ENCODE assay signal across 8 cellular contexts in genomic region chr12:13101854-13102375, GRCh38. TPM values are rescaled to one million over a fixed set of nuclear protein-coding genes. Genes with fewer than 3 reads are reported as not detected.
DNase-seq lines count a peak whose midpoint lies in the region; ATAC-seq, FAIRE-seq and TF ChIP-seq lines count a peak whose summit lies in the region.

No MANE protein-coding gene starts in this region.

- H3K79me2 ChIP-seq in OCI-LY7 (ENCODE audit: insufficient read depth, low read depth, low read length) (no peaks in the 10 kb centered on the region), K562 (ENCODE audit: control insufficient read depth, insufficient read depth, low read length) (no peaks in the 10 kb centered on the region)

- TF ChIP-seq CTCF in OCI-LY7 (conservative IDR thresholded peaks at IDR 0.05; ENCODE audit: low read length): no peak
- no peak for TF ChIP-seq CTCF in K562 (IDR thresholded peaks at IDR 0.05 in 2 of 3, conservative IDR thresholded peaks at IDR 0.05 in 1 of 3; ENCODE audit: insufficient read depth in 2 of 3, low read depth in 1 of 3, low read length in 3 of 3)
- no peak for TF ChIP-seq CTCF in left lung (IDR thresholded peaks at IDR 0.05)

- CTCF ChIA-PET in OCI-LY7 (lab: Charles Lee; ENCODE audit: unreplicated experiment) (no interaction called here), K562 (lab: Yijun Ruan, JAX; ENCODE audit: low intra/inter-chr PET ratio) (no interaction called here)

- H3K27ac ChIP-seq in OCI-LY7 (ENCODE audit: low read depth, low read length, poor library complexity, severe bottlenecking): peak overlapping the region; percentile 19
- H3K27ac ChIP-seq in K562 (ENCODE audit: extremely low read depth, low read depth, low read length): no peak overlapping the region
- peak overlapping the region; percentile 96 to 100 for H3K27ac ChIP-seq in left lung
- peak overlapping the region; percentile 94 for H3K27ac ChIP-seq in substantia nigra (ENCODE audit: low read depth, low read length, poor library complexity, severe bottlenecking)

- H2AFZ ChIP-seq in OCI-LY7 (ENCODE audit: low read length) (peak overlapping the region; percentile 100), K562 (ENCODE audit: low read depth, low read length) (peak overlapping the region; percentile 72; the same call in 1 of the 2 replicates)

- DNase-seq in NCI-H1694 treated with DMSO at 0.1 percent for 48 hours (lab: John Stamatoyannopoulos, UW) (peak; percentile 9), NCI-H1694 (lab: John Stamatoyannopoulos, UW) (no peak), OCI-LY7 (ENCODE audit: low spot score) (peak; percentile 13), K562 (ENCODE audit: extremely low read depth in 1 of 4, low spot score in 3 of 4) (no peak), left lung (no peak), substantia nigra (lab: John Stamatoyannopoulos, UW) (peak in 5 of 49 donors; percentile 7 to 44 (median 13)), SK-N-DZ (ENCODE audit: low spot score) (no peak)

- intact Hi-C loops in OCI-LY7 (cut with micrococcal nuclease; ENCODE audit: unreplicated experiment) (no loop called here), K562 (cut with micrococcal nuclease) (no loop called here), left lung (cut with DNase I) (no loop called here)

- H3K9me2 ChIP-seq in OCI-LY7 (ENCODE audit: insufficient read depth, low read length): no peaks in the 10 kb centered on the region

- H3K9me1 ChIP-seq in K562 (ENCODE audit: control insufficient read depth, insufficient read depth, low read length): no peaks in the 10 kb centered on the region

- peak overlapping the region; percentile 85 for H3K4me2 ChIP-seq in OCI-LY7 (ENCODE audit: low read length)
- no peak overlapping the region for H3K4me2 ChIP-seq in K562 (ENCODE audit: insufficient read depth, low read length)

- no peak for TF ChIP-seq POLR2A in K562 (conservative IDR thresholded peaks at IDR 0.05)

- no peaks in the 10 kb centered on the region for H3K9me3 ChIP-seq in OCI-LY7 (ENCODE audit: low read length)
- no peaks in the 10 kb centered on the region for H3K9me3 ChIP-seq in K562 (replicated peaks; ENCODE audit: control insufficient read depth, insufficient read depth, low read depth, low read length)
- no peaks in the 10 kb centered on the region for H3K9me3 ChIP-seq in left lung

- H3K36me3 ChIP-seq in OCI-LY7 (ENCODE audit: insufficient read depth, low read length): no peaks in the 10 kb centered on the region
- H3K36me3 ChIP-seq in K562 (ENCODE audit: control insufficient read depth, insufficient read depth, low read length): no peaks in the 10 kb centered on the region
- H3K36me3 ChIP-seq in left lung: no peaks in the 10 kb centered on the region

- H3K4me1 ChIP-seq in OCI-LY7 (ENCODE audit: insufficient read depth, low read length, poor library complexity, severe bottlenecking) (peaks cover 36% of the 10 kb centered on the region), K562 (replicated peaks in 1 of 2; ENCODE audit: control insufficient read depth in 2 of 2, insufficient read depth in 2 of 2, low read length in 2 of 2) (peaks cover 0 to 10% of the 10 kb centered on the region in 2 experiments; a peak in 3 of 5 replicates), left lung (peaks cover 44 to 63% of the 10 kb centered on the region in 2 donors)

- TF ChIP-seq EP300 in K562 (IDR thresholded peaks at IDR 0.05; ENCODE audit: low read length): no peak

- ATAC-seq in K562 (no peak), left lung (peak; percentile 24), GM18502 (IDR thresholded peaks at IDR 0.05; ENCODE audit: poor library complexity, unreplicated experiment) (no peak)

- H3K4me3 ChIP-seq in OCI-LY7 (ENCODE audit: low read depth, low read length, poor library complexity, severe bottlenecking): peak overlapping the region; percentile 71
- no peak overlapping the region for H3K4me3 ChIP-seq in K562
- peak overlapping the region; percentile 36 to 43 for H3K4me3 ChIP-seq in left lung

- BruUV-seq in OCI-LY7 (replicated peaks; lab: Mats Ljungman, UMichigan) (no TSS peak), K562 (replicated peaks; lab: Mats Ljungman, UMichigan) (no TSS peak)

- H4K20me1 ChIP-seq in OCI-LY7 (ENCODE audit: insufficient read depth, low read length) (no peaks in the 10 kb centered on the region), K562 (replicated peaks; ENCODE audit: control insufficient read depth, insufficient read depth, low read length) (no peaks in the 10 kb centered on the region; the same call in 1 of the 2 replicates)

- H3K27me3 ChIP-seq in K562 (ENCODE audit: control insufficient read depth in 2 of 2, insufficient read depth in 2 of 2, low read length in 2 of 2) (peaks cover 5 to 24% of the 10 kb centered on the region in 2 experiments; a peak in 4 of 5 replicates), left lung (no peaks in the 10 kb centered on the region)

- FAIRE-seq in K562 (lab: Jason Lieb, UNC): no peak

- no peak overlapping the region for H3K9ac ChIP-seq in K562 (ENCODE audit: insufficient read depth in 1 of 2, low read depth in 2 of 2, low read length in 2 of 2)

- in situ Hi-C loops in K562 (cut with MboI): no loop called here

- TF ChIP-seq RAD21 in K562 (CRISPR knock-in tag; conservative IDR thresholded peaks at IDR 0.05 in 1 of 2, IDR thresholded peaks at IDR 0.05 in 1 of 2): no peak

- POLR2A ChIA-PET in OCI-LY7 (lab: Charles Lee) (interaction anchor here (0.5 to 2.2 kb wide), 5 partner anchors 13 to 379 kb away, joined by 3 to 6 read pairs (median 3); no protein-coding TSS in a partner anchor), K562 (lab: Yijun Ruan, JAX) (no interaction called here)

- whole genome bisulfite sequencing in K562 (ENCODE audit: insufficient coverage, low coverage, missing lambda C conversion rate): 4% methylated on average over 5 of the region's 9 CpGs

TF ChIP-seq in K562, 482 proteins besides CTCF, POLR2A, EP300 and RAD21 (continues in another document):
- TF ChIP-seq ZNF512 (tag; IDR thresholded peaks at IDR 0.05) (no peak), KDM1A (IDR thresholded peaks at IDR 0.05) (peak in 1 of 2 experiments; percentile 19; a peak in 1 of 4 replicates), HSF4 (CRISPR knock-in tag; IDR thresholded peaks at IDR 0.05; ENCODE audit: borderline replicate concordance) (no peak)

RNA-seq across cellular contexts. Expression of gene GSG1, which starts 1.6 kb away (rescaled TPM):
- not detected in 2 replicates for total RNA-seq in OCI-LY7 (2014; rRNA removed; shearing (Covaris generic))
- total RNA-seq in OCI-LY7 (2022) (not detected in 2 replicates), K562 (2014; rRNA removed) (not detected in 2 replicates), K562 (2014; rRNA removed; fragmentation: Illumina TruSeq; extraction: Trizol) (not detected in 2 replicates), K562 (2015; rRNA removed; fragmentation: Illumina TruSeq; extraction: Trizol) (not detected in 2 replicates), K562 (2021) (not detected in 2 replicates), left lung (under 1 TPM in 1 of 2 donors, not detected in 1; 0.26 TPM)
- total RNA-seq in K562 (2011; cell fraction: chromatin; rRNA removed; ENCODE audit: low replicate concordance): not detected in 2 replicates
- not detected in 2 replicates for total RNA-seq in K562 (2011; cell fraction: nucleolus; rRNA removed)
- not detected in 2 replicates for total RNA-seq in K562 (2011; cell fraction: nucleoplasm; rRNA removed)
- polyA plus RNA-seq in K562 (2011; rRNA removed) (not detected in 2 replicates), K562 (2014; fragmentation: Illumina TruSeq; extraction: Trizol) (not detected in 2 replicates), K562 (2014; fragmentation: Nextera tagmentation; extraction: Ambion mirVana) (not detected), K562 (2014; rRNA removed) (not detected in 2 replicates)
- not detected in 2 replicates for polyA plus RNA-seq in K562 (2011; cell fraction: cytosol; rRNA removed)
- polyA plus RNA-seq in K562 (2011; cell fraction: nucleus; rRNA removed): not detected in 2 replicates
- not detected in 2 replicates for polyA plus RNA-seq in K562 (2012)
- polyA minus RNA-seq in K562 (2011; rRNA and poly(A)+ RNA removed): not detected in 2 replicates
- polyA minus RNA-seq in K562 (2011; cell fraction: cytosol; rRNA and poly(A)+ RNA removed): not detected in 2 replicates
- not detected in 2 replicates for polyA minus RNA-seq in K562 (2011; cell fraction: nucleus; rRNA and poly(A)+ RNA removed)
- polyA plus RNA-seq in SK-N-DZ (2014; cell fraction: cytosol; rRNA removed): not detected in 2 replicates
- not detected in 2 replicates for polyA plus RNA-seq in SK-N-DZ (2014; cell fraction: nucleus; rRNA removed)

RNA-seq across cellular contexts. Expression of gene FAM234B, which starts 57.7 kb away (rescaled TPM):
- total RNA-seq in OCI-LY7 (2014; rRNA removed; shearing (Covaris generic)): 7.0 and 7.5 TPM in 2 replicates
- total RNA-seq in OCI-LY7 (2022) (4.7 and 5.6 TPM in 2 replicates), K562 (2014; rRNA removed) (1.3 and 2.4 TPM in 2 replicates), K562 (2014; rRNA removed; fragmentation: Illumina TruSeq; extraction: Trizol) (2.2 and 2.6 TPM in 2 replicates), K562 (2015; rRNA removed; fragmentation: Illumina TruSeq; extraction: Trizol) (1.6 and 2.0 TPM in 2 replicates), K562 (2021) (2.2 and 2.3 TPM in 2 replicates), left lung (10 to 100 TPM in 1 of 2 donors, 1 to 10 TPM in 1; 8.3 to 11.0 TPM)
- total RNA-seq in K562 (2011; cell fraction: chromatin; rRNA removed; ENCODE audit: low replicate concordance): 7.7 and 8.2 TPM in 2 replicates
- total RNA-seq in K562 (2011; cell fraction: nucleolus; rRNA removed): 9.3 and 10.3 TPM in 2 replicates
- 9.8 and 13.1 TPM in 2 replicates for total RNA-seq in K562 (2011; cell fraction: nucleoplasm; rRNA removed)
- polyA plus RNA-seq in K562 (2011; rRNA removed) (4.3 and 7.0 TPM in 2 replicates), K562 (2014; fragmentation: Illumina TruSeq; extraction: Trizol) (1.9 and 2.0 TPM in 2 replicates), K562 (2014; fragmentation: Nextera tagmentation; extraction: Ambion mirVana) (1 to 10 TPM in 1 of 2 experiments, under 1 TPM in 1; 1.00 to 2.3 TPM), K562 (2014; rRNA removed) (1.6 and 2.0 TPM in 2 replicates)
- 2.3 and 5.7 TPM in 2 replicates for polyA plus RNA-seq in K562 (2011; cell fraction: cytosol; rRNA removed)
- 2.8 and 3.7 TPM in 2 replicates for polyA plus RNA-seq in K562 (2011; cell fraction: nucleus; rRNA removed)
- polyA plus RNA-seq in K562 (2012): 1.7 and 1.8 TPM in 2 replicates
- 12.1 and 18.7 TPM in 2 replicates for polyA minus RNA-seq in K562 (2011; rRNA and poly(A)+ RNA removed)
- 4.9 and 6.5 TPM in 2 replicates for polyA minus RNA-seq in K562 (2011; cell fraction: cytosol; rRNA and poly(A)+ RNA removed)
- 4.2 and 12.6 TPM in 2 replicates for polyA minus RNA-seq in K562 (2011; cell fraction: nucleus; rRNA and poly(A)+ RNA removed)
- 10.1 and 13.6 TPM in 2 replicates for polyA plus RNA-seq in SK-N-DZ (2014; cell fraction: cytosol; rRNA removed)
- 6.1 and 7.3 TPM in 2 replicates for polyA plus RNA-seq in SK-N-DZ (2014; cell fraction: nucleus; rRNA removed)

Comparison
In these comparisons a context has a peak if more than half of its experiments do, and no peak if none do; other contexts are left out.
1. DNase-seq: peak in NCI-H1694 treated with DMSO at 0.1 percent for 48 hours (single experiment) and OCI-LY7 (single experiment); none in NCI-H1694 (single experiment), K562 (0 of 4), left lung (0 of 2) and SK-N-DZ (single experiment).